Comparison of ENCODE assay signal across 14 cellular contexts in the genomic region with DNA sequence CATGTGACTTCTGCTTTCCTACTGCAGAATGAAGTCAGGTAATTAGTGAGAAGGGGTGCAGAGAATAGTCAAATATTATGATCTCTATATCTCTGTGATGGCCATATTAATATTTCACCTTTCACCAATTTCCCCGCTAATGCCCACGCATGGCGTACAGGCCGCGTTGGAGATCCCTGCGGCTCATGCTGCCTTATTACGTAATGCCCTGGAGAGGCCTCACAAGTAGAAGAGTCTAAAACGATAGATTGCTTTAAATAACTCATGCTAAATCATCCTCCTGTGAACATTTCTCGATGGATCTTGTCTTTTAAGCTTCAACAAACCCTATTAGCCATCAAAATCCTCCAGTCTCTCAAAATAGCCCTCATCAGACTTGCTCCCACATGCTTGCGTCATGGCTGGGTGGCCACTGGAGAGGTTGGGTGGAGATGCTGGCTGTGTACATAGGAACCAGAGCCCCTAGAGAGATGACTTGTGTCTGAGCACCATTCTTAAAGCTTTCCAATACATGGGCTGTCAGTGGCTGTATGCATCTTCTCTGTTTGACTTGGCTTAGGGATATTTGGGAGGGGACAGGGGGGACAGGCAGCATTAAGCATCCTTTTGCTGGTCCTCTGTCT.
"Had no signal": no experiment of that assay in that cellular context is flagged by ENCODE, and none has a peak within 500 bp of the region (broad histone marks: within the 10 kb centered on the region; RNA-seq: fewer than 3 reads in every experiment).

No MANE protein-coding gene starts in this region.

- H3K27ac ChIP-seq: brain microvascular endothelial cell, coronary artery, ovary, stomach, testis had no signal

- H3K4me1 ChIP-seq: testis had no signal

- H3K9me3 ChIP-seq: ovary, stomach, testis had no signal

- DNase-seq: activated CD4-positive, CD25-positive, alpha-beta regulatory T cell treated with anti-CD3 and anti-CD28 coated beads, Interleukin-2, amount 50 U/mL, for 72 hours; activated naive CD4-positive, alpha-beta T cell treated with Interleukin-2 at 50 U/mL for 16 hours; activated T-cell treated with anti-CD3 and anti-CD28 coated beads for 4 hours; anterior cingulate cortex; brain microvascular endothelial cell; glutamatergic neuron; hypothalamus; ovary; stimulated activated CD4-positive, alpha-beta T cell treated with anti-CD3 and anti-CD28 coated beads, Interleukin-1b, Interleukin-23, amount 100 ng/mL, for 48 hours; stomach; testis had no signal

- H3K4me3 ChIP-seq: coronary artery, ovary, stomach, testis had no signal

- H3K4me3 Mint-ChIP-seq: central memory CD8-positive, alpha-beta T cell had no signal

- H3K9me3 Mint-ChIP-seq: central memory CD8-positive, alpha-beta T cell had no signal

- H3K27me3 ChIP-seq: brain microvascular endothelial cell, ovary, stomach, testis had no signal

- H3K36me3 ChIP-seq: ovary had no signal

- H3K27me3 Mint-ChIP-seq: central memory CD8-positive, alpha-beta T cell had no signal

- H3K4me1 Mint-ChIP-seq: central memory CD8-positive, alpha-beta T cell had no signal

- ATAC-seq: esophagus mucosa had no signal
